In genomic region chr1:15733726-15734226, GRCh38 we compare ENCODE assay signal across 28 cellular contexts. TPM values are rescaled to one million over a fixed set of nuclear protein-coding genes. Genes with fewer than 3 reads are reported as not detected.
"Had no signal": no experiment of that assay in that cellular context is flagged by ENCODE, and none has a peak within 500 bp of the region (broad histone marks: within the 10 kb centered on the region; RNA-seq: fewer than 3 reads in every experiment).

No MANE protein-coding gene starts in this region.

- H3K9me3 Mint-ChIP-seq: activated B cell treated with CpG ODN at 0.5 μM for 24 hours; activated CD4-positive, alpha-beta T cell treated with anti-CD3 and anti-CD28 coated beads, Interleukin-2, amount 10 ng/mL, durations not matched to agents 24 days and 14 days; activated naive CD8-positive, alpha-beta T cell treated with anti-CD3 and anti-CD28 coated beads for 36 hours; activated T-cell treated with anti-CD3 and anti-CD28 coated beads, Interleukin-2, amount 50 U/mL, for 24 hours; T-cell had no signal

- H3K4me1 Mint-ChIP-seq: activated CD4-positive, alpha-beta T cell treated with anti-CD3 and anti-CD28 coated beads, Interleukin-2, amount 10 ng/mL, durations not matched to agents 24 days and 14 days; activated CD8-positive, alpha-beta memory T cell treated with anti-CD3 and anti-CD28 coated beads, Interleukin-2, amount 10 ng/mL, durations not matched to agents 7 days and 5 days; activated naive CD8-positive, alpha-beta T cell treated with anti-CD3 and anti-CD28 coated beads for 36 hours; T-cell had no signal

- H3K27me3 Mint-ChIP-seq: activated B cell treated with CpG ODN at 0.5 μM for 24 hours; activated CD4-positive, alpha-beta T cell treated with anti-CD3 and anti-CD28 coated beads, Interleukin-2, amount 10 ng/mL, durations not matched to agents 24 days and 14 days; activated CD8-positive, alpha-beta memory T cell treated with anti-CD3 and anti-CD28 coated beads, Interleukin-2, amount 10 ng/mL, durations not matched to agents 7 days and 5 days; activated naive CD8-positive, alpha-beta T cell treated with anti-CD3 and anti-CD28 coated beads for 36 hours; activated T-cell treated with anti-CD3 and anti-CD28 coated beads, Interleukin-2, amount 50 U/mL, for 24 hours; T-cell had no signal

- H3K4me3 ChIP-seq: cardiac muscle cell, MG63, SK-N-MC had no signal

- H3K4me3 Mint-ChIP-seq: activated B cell treated with CpG ODN at 0.5 μM for 24 hours; activated CD4-positive, alpha-beta T cell treated with anti-CD3 and anti-CD28 coated beads, Interleukin-2, amount 10 ng/mL, durations not matched to agents 24 days and 14 days; activated CD8-positive, alpha-beta memory T cell treated with anti-CD3 and anti-CD28 coated beads, Interleukin-2, amount 10 ng/mL, durations not matched to agents 7 days and 5 days; activated naive CD8-positive, alpha-beta T cell treated with anti-CD3 and anti-CD28 coated beads for 36 hours; activated T-cell treated with anti-CD3 and anti-CD28 coated beads, Interleukin-2, amount 50 U/mL, for 24 hours; T-cell had no signal

- ATAC-seq: activated CD8-positive, alpha-beta memory T cell treated with anti-CD3 and anti-CD28 coated beads, Interleukin-2, amount 10 ng/mL, durations not matched to agents 7 days and 5 days; PC-3; Right ventricle myocardium inferior had no signal

- H3K36me3 Mint-ChIP-seq: activated CD8-positive, alpha-beta memory T cell treated with anti-CD3 and anti-CD28 coated beads, Interleukin-2, amount 10 ng/mL, durations not matched to agents 7 days and 5 days had no signal

- FAIRE-seq: RCC 7860, TTC549 had no signal

- H3K27ac ChIP-seq: brain microvascular endothelial cell, cardiac muscle cell, SK-N-MC had no signal

- H3K27me3 ChIP-seq: brain microvascular endothelial cell, cardiac muscle cell, MG63 had no signal

- H3K9me3 ChIP-seq: MG63 had no signal

- DNase-seq: activated B cell treated with CpG ODN at 0.5 μM for 24 hours; activated CD4-positive, alpha-beta T cell treated with anti-CD3 and anti-CD28 coated beads for 1 hour; activated CD4-positive, alpha-beta T cell treated with anti-CD3 and anti-CD28 coated beads, Interleukin-2, amount 10 ng/mL, durations not matched to agents 24 days and 14 days; activated CD4-positive, alpha-beta T cell treated with anti-CD3 and anti-CD28 coated beads, Interleukin-2, amount 50 U/mL, for 48 hours; activated CD8-positive, alpha-beta memory T cell treated with anti-CD3 and anti-CD28 coated beads, Interleukin-2, amount 10 ng/mL, durations not matched to agents 7 days and 5 days; activated effector memory CD4-positive, alpha-beta T cell treated with anti-CD3 and anti-CD28 coated beads, Interleukin-2, amount 50 U/mL, for 16 hours; activated naive CD4-positive, alpha-beta T cell treated with Interleukin-2 at 50 U/mL for 16 hours; activated naive CD8-positive, alpha-beta T cell treated with anti-CD3 and anti-CD28 coated beads for 36 hours; activated T-cell treated with anti-CD3 and anti-CD28 coated beads, Interleukin-2, amount 50 U/mL, for 24 hours; brain microvascular endothelial cell; MG63; MV-4-11; NCI-H1092 treated with DMSO at 0.1 percent for 48 hours; NCI-H1417 treated with DMSO at 0.1 percent for 48 hours; NCI-H1694; NCI-H2029; NCI-H2107; NCI-H2171 treated with DMSO at 0.1 percent for 48 hours; NCI-H524; PC-3; T-cell; T-helper 2 cell; T1000 had no signal

RNA-seq across cellular contexts. Expression of gene TMEM82, which starts 8.5 kb away (rescaled TPM):
- total RNA-seq: activated B cell treated with CpG ODN at 0.5 μM for 24 hours; activated CD4-positive, alpha-beta T cell treated with anti-CD3 and anti-CD28 coated beads, Interleukin-2, amount 10 ng/mL, durations not matched to agents 24 days and 14 days; activated CD8-positive, alpha-beta memory T cell treated with anti-CD3 and anti-CD28 coated beads, Interleukin-2, amount 10 ng/mL, durations not matched to agents 7 days and 5 days; activated naive CD8-positive, alpha-beta T cell treated with anti-CD3 and anti-CD28 coated beads for 36 hours; PC-3; Right ventricle myocardium inferior; T-cell had no signal
- polyA plus RNA-seq: cardiac muscle cell had no signal

RNA-seq across cellular contexts. Expression of gene FBLIM1, which starts 24.8 kb away (rescaled TPM):
- total RNA-seq: activated B cell treated with CpG ODN at 0.5 μM for 24 hours; activated CD4-positive, alpha-beta T cell treated with anti-CD3 and anti-CD28 coated beads, Interleukin-2, amount 10 ng/mL, durations not matched to agents 24 days and 14 days; activated CD8-positive, alpha-beta memory T cell treated with anti-CD3 and anti-CD28 coated beads, Interleukin-2, amount 10 ng/mL, durations not matched to agents 7 days and 5 days; activated naive CD8-positive, alpha-beta T cell treated with anti-CD3 and anti-CD28 coated beads for 36 hours had no signal
